ENCODE assay signal across 8 cellular contexts in the genomic region with DNA sequence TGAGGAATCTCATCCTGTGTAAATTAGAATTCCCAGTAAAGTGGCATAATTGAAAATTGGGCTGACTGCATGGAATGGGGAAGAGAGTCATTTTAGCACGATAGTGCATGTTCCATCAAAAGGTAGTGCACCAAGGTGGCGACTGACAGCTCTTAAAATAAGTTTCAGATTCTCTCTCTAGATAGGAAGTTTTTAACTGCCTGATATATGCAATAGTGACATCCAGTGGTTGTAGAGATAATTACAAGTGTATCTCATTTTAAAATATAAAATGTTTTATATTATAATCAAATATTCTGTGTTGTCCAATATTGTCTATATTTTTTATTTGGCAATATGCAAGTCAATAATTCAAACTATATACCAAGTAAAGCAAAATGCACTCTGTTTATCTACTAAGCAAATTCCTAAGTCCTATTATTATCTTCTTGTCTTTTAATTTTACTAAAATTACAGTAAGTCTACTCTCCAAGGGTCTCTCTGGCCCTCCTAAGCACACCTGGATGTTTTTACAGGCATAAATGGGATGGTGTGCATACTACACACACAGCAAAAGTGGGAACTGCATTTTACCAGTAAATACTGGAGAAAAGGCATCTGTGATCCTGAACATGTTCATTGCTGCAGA.
DNase-seq lines count a peak whose midpoint lies in the region; ATAC-seq and TF ChIP-seq lines count a peak whose summit lies in the region.

No MANE protein-coding gene starts in this region.

- peaks cover 35% of the 10 kb centered on the region for H3K4me1 Mint-ChIP-seq in activated CD8-positive, alpha-beta memory T cell treated with anti-CD3 and anti-CD28 coated beads, Interleukin-2, amount 10 ng/mL, durations not matched to agents 7 days and 5 days
- H3K4me1 Mint-ChIP-seq in HFFc6 (ENCODE audit: low read depth): no peaks in the 10 kb centered on the region
- H3K4me1 Mint-ChIP-seq in chondrocyte (ENCODE audit: low read depth): no peaks in the 10 kb centered on the region
- H3K4me1 Mint-ChIP-seq in naive thymus-derived CD4-positive, alpha-beta T cell: peaks cover 10 to 26% (median 19%) of the 10 kb centered on the region in 7 donors
- H3K4me1 Mint-ChIP-seq in T-helper 2 cell treated with Interferon-gamma antibody and Interleukin-4, amounts not matched to agents 5 μg/mL and 100 μg/mL, for 36 hours (ENCODE audit: low read depth): peaks cover 2% of the 10 kb centered on the region

- H3K9me3 Mint-ChIP-seq in activated CD8-positive, alpha-beta memory T cell treated with anti-CD3 and anti-CD28 coated beads, Interleukin-2, amount 10 ng/mL, durations not matched to agents 7 days and 5 days (ENCODE audit: low read depth): no peaks in the 10 kb centered on the region
- H3K9me3 Mint-ChIP-seq in HFFc6 (no peaks in the 10 kb centered on the region), chondrocyte (ENCODE audit: low read depth) (no peaks in the 10 kb centered on the region)
- H3K9me3 Mint-ChIP-seq in naive thymus-derived CD4-positive, alpha-beta T cell: no peaks in the 10 kb centered on the region
- H3K9me3 Mint-ChIP-seq in T-helper 2 cell treated with Interferon-gamma antibody and Interleukin-4, amounts not matched to agents 5 μg/mL and 100 μg/mL, for 36 hours: no peaks in the 10 kb centered on the region

- DNase-seq in activated CD8-positive, alpha-beta memory T cell treated with anti-CD3 and anti-CD28 coated beads, Interleukin-2, amount 10 ng/mL, durations not matched to agents 7 days and 5 days: no peak
- DNase-seq in activated CD8-positive, alpha-beta memory T cell treated with anti-CD3 and anti-CD28 coated beads for 24 hours: no peak
- DNase-seq in HFFc6 (peak; percentile 9), NCI-H774 (lab: John Stamatoyannopoulos, UW) (peak; percentile 27), chondrocyte (ENCODE audit: low spot score) (no peak), pons (ENCODE audit: low spot score) (no peak)
- peak in 5 of 9 donors; percentile 34 to 47 (median 44) for DNase-seq in naive thymus-derived CD4-positive, alpha-beta T cell
- no peak for DNase-seq in T-helper 2 cell treated with Interferon-gamma antibody and Interleukin-4, amounts not matched to agents 5 μg/mL and 100 μg/mL, for 36 hours (ENCODE audit: low spot score)

- H3K27me3 Mint-ChIP-seq in activated CD8-positive, alpha-beta memory T cell treated with anti-CD3 and anti-CD28 coated beads, Interleukin-2, amount 10 ng/mL, durations not matched to agents 7 days and 5 days: no peaks in the 10 kb centered on the region
- H3K27me3 Mint-ChIP-seq in HFFc6 (ENCODE audit: insufficient read depth) (peaks cover 2% of the 10 kb centered on the region; the same call in 1 of the 2 replicates), chondrocyte (ENCODE audit: low read depth) (peaks cover 21% of the 10 kb centered on the region)
- H3K27me3 Mint-ChIP-seq in naive thymus-derived CD4-positive, alpha-beta T cell: peaks cover 0 to 7% (median 0%) of the 10 kb centered on the region in 5 donors
- peaks cover 2% of the 10 kb centered on the region for H3K27me3 Mint-ChIP-seq in T-helper 2 cell treated with Interferon-gamma antibody and Interleukin-4, amounts not matched to agents 5 μg/mL and 100 μg/mL, for 36 hours (ENCODE audit: low read depth)

- H3K36me3 ChIP-seq in naive thymus-derived CD4-positive, alpha-beta T cell (ENCODE audit: control insufficient read depth in 2 of 3, insufficient read depth in 3 of 3, low read length in 3 of 3): no peaks in the 10 kb centered on the region

- H3K9me3 ChIP-seq in naive thymus-derived CD4-positive, alpha-beta T cell (ENCODE audit: control insufficient read depth in 2 of 3, low read length in 3 of 3): no peaks in the 10 kb centered on the region

- intact Hi-C loops in naive thymus-derived CD4-positive, alpha-beta T cell (cut with micrococcal nuclease): loop anchor here (1.0 to 5.0 kb wide), 8 partner anchors 162 to 688 kb away; no protein-coding TSS in a partner anchor

- H3K4me1 ChIP-seq in naive thymus-derived CD4-positive, alpha-beta T cell (ENCODE audit: control insufficient read depth in 2 of 2, insufficient read depth in 2 of 2, low read length in 2 of 2): peaks cover 3 to 7% of the 10 kb centered on the region in 2 donors

- H3K27me3 ChIP-seq in naive thymus-derived CD4-positive, alpha-beta T cell (ENCODE audit: control insufficient read depth in 2 of 2, insufficient read depth in 2 of 2, low read length in 2 of 2): no peaks in the 10 kb centered on the region

- H3K27ac Mint-ChIP-seq in activated CD8-positive, alpha-beta memory T cell treated with anti-CD3 and anti-CD28 coated beads, Interleukin-2, amount 10 ng/mL, durations not matched to agents 7 days and 5 days: no peak overlapping the region
- H3K27ac Mint-ChIP-seq in HFFc6: no peak overlapping the region
- H3K27ac Mint-ChIP-seq in chondrocyte (ENCODE audit: unreplicated experiment): no peak overlapping the region
- H3K27ac Mint-ChIP-seq in naive thymus-derived CD4-positive, alpha-beta T cell: no peak overlapping the region
- H3K27ac Mint-ChIP-seq in T-helper 2 cell treated with Interferon-gamma antibody and Interleukin-4, amounts not matched to agents 5 μg/mL and 100 μg/mL, for 36 hours: no peak overlapping the region

- H3K36me3 Mint-ChIP-seq in activated CD8-positive, alpha-beta memory T cell treated with anti-CD3 and anti-CD28 coated beads, Interleukin-2, amount 10 ng/mL, durations not matched to agents 7 days and 5 days: no peaks in the 10 kb centered on the region
- no peaks in the 10 kb centered on the region for H3K36me3 Mint-ChIP-seq in HFFc6 (ENCODE audit: low read depth)
- no peaks in the 10 kb centered on the region for H3K36me3 Mint-ChIP-seq in chondrocyte (ENCODE audit: low read depth)
- H3K36me3 Mint-ChIP-seq in naive thymus-derived CD4-positive, alpha-beta T cell: no peaks in the 10 kb centered on the region
- H3K36me3 Mint-ChIP-seq in T-helper 2 cell treated with Interferon-gamma antibody and Interleukin-4, amounts not matched to agents 5 μg/mL and 100 μg/mL, for 36 hours (ENCODE audit: low read depth): no peaks in the 10 kb centered on the region

- H3K4me3 ChIP-seq in naive thymus-derived CD4-positive, alpha-beta T cell (ENCODE audit: low read length): no peak overlapping the region

- no peak overlapping the region for H3K27ac ChIP-seq in naive thymus-derived CD4-positive, alpha-beta T cell (ENCODE audit: low read depth, low read length)

- CTCF ChIA-PET in activated CD8-positive, alpha-beta memory T cell treated with anti-CD3 and anti-CD28 coated beads, Interleukin-2, amount 10 ng/mL, durations not matched to agents 7 days and 5 days (lab: Charles Lee): interaction anchor here (0.6 to 4.7 kb wide), 23 partner anchors 9 to 688 kb away, joined by 3 to 34 read pairs (median 5); no protein-coding TSS in a partner anchor
- CTCF ChIA-PET in naive thymus-derived CD4-positive, alpha-beta T cell (lab: Charles Lee): interaction anchor here (0.7 to 1.8 kb wide), 2 partner anchors 11 to 146 kb away, joined by 5 to 6 read pairs; no protein-coding TSS in a partner anchor

- peak overlapping the region; percentile 21 for H3K4me3 Mint-ChIP-seq in activated CD8-positive, alpha-beta memory T cell treated with anti-CD3 and anti-CD28 coated beads, Interleukin-2, amount 10 ng/mL, durations not matched to agents 7 days and 5 days
- H3K4me3 Mint-ChIP-seq in HFFc6 (no peak overlapping the region), chondrocyte (ENCODE audit: unreplicated experiment) (no peak overlapping the region)
- H3K4me3 Mint-ChIP-seq in naive thymus-derived CD4-positive, alpha-beta T cell: peak overlapping the region in 7 of 10 donors; percentile 7 to 62 (median 24)
- H3K4me3 Mint-ChIP-seq in T-helper 2 cell treated with Interferon-gamma antibody and Interleukin-4, amounts not matched to agents 5 μg/mL and 100 μg/mL, for 36 hours: no peak overlapping the region

- TF ChIP-seq CTCF in HFFc6 (IDR thresholded peaks at IDR 0.05): peak; percentile 85
- TF ChIP-seq CTCF in chondrocyte (IDR thresholded peaks at IDR 0.05): peak; percentile 83

- ATAC-seq in activated CD8-positive, alpha-beta memory T cell treated with anti-CD3 and anti-CD28 coated beads, Interleukin-2, amount 10 ng/mL, durations not matched to agents 7 days and 5 days: peak; percentile 65
- peak; percentile 80 for ATAC-seq in naive thymus-derived CD4-positive, alpha-beta T cell

- POLR2A ChIA-PET in naive thymus-derived CD4-positive, alpha-beta T cell (lab: Charles Lee): no interaction called here

Comparison
In these comparisons a context has a peak if more than half of its experiments do, and no peak if none do; other contexts are left out.
1. DNase-seq: peak in HFFc6 (single experiment), NCI-H774 (single experiment) and naive thymus-derived CD4-positive, alpha-beta T cell (5 of 9); none in activated CD8-positive, alpha-beta memory T cell treated with anti-CD3 and anti-CD28 coated beads, Interleukin-2, amount 10 ng/mL, durations not matched to agents 7 days and 5 days (single experiment), activated CD8-positive, alpha-beta memory T cell treated with anti-CD3 and anti-CD28 coated beads for 24 hours (single experiment), chondrocyte (single experiment), pons (single experiment) and T-helper 2 cell treated with Interferon-gamma antibody and Interleukin-4, amounts not matched to agents 5 μg/mL and 100 μg/mL, for 36 hours (single experiment).
2. H3K4me3 Mint-ChIP-seq: peak in activated CD8-positive, alpha-beta memory T cell treated with anti-CD3 and anti-CD28 coated beads, Interleukin-2, amount 10 ng/mL, durations not matched to agents 7 days and 5 days (single experiment) and naive thymus-derived CD4-positive, alpha-beta T cell (7 of 10); none in HFFc6 (single experiment), chondrocyte (single experiment) and T-helper 2 cell treated with Interferon-gamma antibody and Interleukin-4, amounts not matched to agents 5 μg/mL and 100 μg/mL, for 36 hours (single experiment).